Comparison of ENCODE assay signal across 9 cellular contexts in genomic region chr11:126311464-126312291, GRCh38. TPM values are rescaled to one million over a fixed set of nuclear protein-coding genes. Genes with fewer than 3 reads are reported as not detected.
DNase-seq lines count a peak whose midpoint lies in the region; ATAC-seq and TF ChIP-seq lines count a peak whose summit lies in the region.
"Had no signal": no experiment of that assay in that cellular context is flagged by ENCODE, and none has a peak within 500 bp of the region (broad histone marks: within the 10 kb centered on the region; RNA-seq: fewer than 3 reads in every experiment).

No MANE protein-coding gene starts in this region.

- H4K91ac ChIP-seq in mesenchymal stem cell (ENCODE audit: low read length): no peak overlapping the region

- H2AFZ ChIP-seq in mesenchymal stem cell (ENCODE audit: low read depth, low read length) (no peak overlapping the region), PC-9 (no peak overlapping the region)

- H3K36me3 Mint-ChIP-seq in activated naive CD4-positive, alpha-beta T cell treated with anti-CD3 and anti-CD28 coated beads for 36 hours (ENCODE audit: low read depth): peaks cover 34% of the 10 kb centered on the region

- H3K27ac ChIP-seq in mesenchymal stem cell (ENCODE audit: low read length, poor library complexity, severe bottlenecking) (no peak overlapping the region), PC-9 (no peak overlapping the region)

- H3K4me3 Mint-ChIP-seq in activated naive CD4-positive, alpha-beta T cell treated with anti-CD3 and anti-CD28 coated beads for 36 hours: no peak overlapping the region

- H3F3A ChIP-seq in PC-9 (ENCODE audit: insufficient read depth, low read depth): peaks cover 5% of the 10 kb centered on the region; the same call in 1 of the 2 replicates

- peak overlapping the region in 1 of 2 experiments; percentile 47 for H3K23ac ChIP-seq in mesenchymal stem cell (ENCODE audit: low read length in 2 of 2)

- no peak overlapping the region for H3K14ac ChIP-seq in mesenchymal stem cell (ENCODE audit: low read length in 2 of 2)

- CTCF ChIA-PET in activated naive CD4-positive, alpha-beta T cell treated with anti-CD3 and anti-CD28 coated beads for 36 hours (lab: Charles Lee): interaction anchor here (0.7 to 8.3 kb wide), 11 partner anchors 7 to 251 kb away, joined by 3 to 98 read pairs (median 6); partner anchors contain the start of gene ST3GAL4
- CTCF ChIA-PET in PC-9 (lab: Charles Lee): no interaction called here

- H3K9me3 Mint-ChIP-seq in activated naive CD4-positive, alpha-beta T cell treated with anti-CD3 and anti-CD28 coated beads for 36 hours: peaks cover 10% of the 10 kb centered on the region

- no peak overlapping the region for H2BK5ac ChIP-seq in mesenchymal stem cell (ENCODE audit: low read depth, low read length, poor library complexity, severe bottlenecking)

- no peaks in the 10 kb centered on the region for H3K27me3 ChIP-seq in mesenchymal stem cell (ENCODE audit: control insufficient read depth in 1 of 2, insufficient read depth in 1 of 2, low read length in 2 of 2)
- H3K27me3 ChIP-seq in MG63: no peaks in the 10 kb centered on the region
- no peaks in the 10 kb centered on the region for H3K27me3 ChIP-seq in PC-9 (ENCODE audit: insufficient read depth, low read depth)

- H3K4me1 ChIP-seq in mesenchymal stem cell (ENCODE audit: control insufficient read depth, insufficient read depth, low read depth, low read length): peaks cover 4% of the 10 kb centered on the region
- peaks cover 3% of the 10 kb centered on the region; the same call in 1 of the 2 replicates for H3K4me1 ChIP-seq in PC-9 (replicated peaks; ENCODE audit: insufficient read depth)

- no peak overlapping the region for H3K18ac ChIP-seq in mesenchymal stem cell (ENCODE audit: low read depth in 1 of 2, low read length in 2 of 2)

- DNase-seq in mesenchymal stem cell: no peak
- no peak for DNase-seq in MG63
- no peak for DNase-seq in activated naive CD4-positive, alpha-beta T cell treated with anti-CD3 and anti-CD28 coated beads for 36 hours
- no peak for DNase-seq in PC-9
- DNase-seq in AG08396 (ENCODE audit: low spot score): no peak
- DNase-seq: NCI-H526 had no signal

- H4K8ac ChIP-seq in mesenchymal stem cell (ENCODE audit: low read length): no peak overlapping the region

- H3K79me2 ChIP-seq in PC-9 (ENCODE audit: low read depth): no peaks in the 10 kb centered on the region

- no peak overlapping the region for H2BK15ac ChIP-seq in mesenchymal stem cell (ENCODE audit: low read depth, poor library complexity, severe bottlenecking)

- H3K9ac ChIP-seq in mesenchymal stem cell (ENCODE audit: low read length): peak overlapping the region; percentile 4

- H3K4me2 ChIP-seq in mesenchymal stem cell (ENCODE audit: low read length, poor library complexity, severe bottlenecking) (no peak overlapping the region), PC-9 (no peak overlapping the region)

- no peak overlapping the region for H2BK12ac ChIP-seq in mesenchymal stem cell (ENCODE audit: low read length in 2 of 2)

- H3K9me2 ChIP-seq in PC-9 (ENCODE audit: insufficient read depth): no peaks in the 10 kb centered on the region

- no peak overlapping the region for H3K4ac ChIP-seq in mesenchymal stem cell (ENCODE audit: low read depth in 1 of 2, low read length in 2 of 2)

- H3K4me1 Mint-ChIP-seq in activated naive CD4-positive, alpha-beta T cell treated with anti-CD3 and anti-CD28 coated beads for 36 hours (ENCODE audit: low read depth): peaks cover 15% of the 10 kb centered on the region

- H3K36me3 ChIP-seq in mesenchymal stem cell (ENCODE audit: control insufficient read depth in 1 of 2, insufficient read depth in 2 of 2, low read depth in 1 of 2, low read length in 2 of 2) (peaks cover 6 to 14% of the 10 kb centered on the region in 2 experiments), MG63 (peaks cover 35% of the 10 kb centered on the region), PC-9 (ENCODE audit: low read depth) (0 out of 2 replicates have a peak, but pooled peaks cover 8% of the 10 kb centered on the region)

- no peak overlapping the region for H2AK5ac ChIP-seq in mesenchymal stem cell (ENCODE audit: low read length, severe bottlenecking)

- peaks cover 10% of the 10 kb centered on the region for H3K79me1 ChIP-seq in mesenchymal stem cell (replicated peaks; ENCODE audit: low read length, poor library complexity, severe bottlenecking)

- H2BK120ac ChIP-seq in mesenchymal stem cell (ENCODE audit: low read depth, low read length): no peak overlapping the region

- no peak for TF ChIP-seq CTCF in PC-9 (conservative IDR thresholded peaks at IDR 0.05)

- ATAC-seq in GM18519 (IDR thresholded peaks at IDR 0.05; ENCODE audit: low FRiP score, unreplicated experiment) (peak; percentile 87), HG02571 (IDR thresholded peaks at IDR 0.05; ENCODE audit: unreplicated experiment) (peak; percentile 50), HG03575 (IDR thresholded peaks at IDR 0.05; ENCODE audit: extremely low read depth, insufficient number of reproducible peaks, low FRiP score, unreplicated experiment) (peak; percentile 66)

- H3K27ac Mint-ChIP-seq in activated naive CD4-positive, alpha-beta T cell treated with anti-CD3 and anti-CD28 coated beads for 36 hours: no peak overlapping the region

- POLR2A ChIA-PET in PC-9 (lab: Charles Lee; ENCODE audit: unreplicated experiment): no interaction called here

- H3K27me3 Mint-ChIP-seq in activated naive CD4-positive, alpha-beta T cell treated with anti-CD3 and anti-CD28 coated beads for 36 hours (ENCODE audit: low read depth): no peaks in the 10 kb centered on the region

- 98% methylated on average over 11 of the region's 13 CpGs for WGBS in mesenchymal stem cell

- intact Hi-C loops in activated naive CD4-positive, alpha-beta T cell treated with anti-CD3 and anti-CD28 coated beads for 36 hours (cut with micrococcal nuclease): loop anchor here (10.0 kb wide), 1 partner anchor 683 kb away; no protein-coding TSS in a partner anchor
- intact Hi-C loops in PC-9 (cut with micrococcal nuclease; ENCODE audit: unreplicated experiment): loop anchor here (2.0 to 5.0 kb wide), 4 partner anchors 29 to 681 kb away; no protein-coding TSS in a partner anchor

- BruUV-seq in PC-9 (replicated peaks; lab: Mats Ljungman, UMichigan): no TSS peak

- H3K4me3 ChIP-seq in mesenchymal stem cell (ENCODE audit: insufficient read depth in 1 of 2, low read depth in 1 of 2, low read length in 2 of 2): no peak overlapping the region
- no peak overlapping the region for H3K4me3 ChIP-seq in MG63
- no peak overlapping the region for H3K4me3 ChIP-seq in PC-9

- no peaks in the 10 kb centered on the region for H4K20me1 ChIP-seq in PC-9 (ENCODE audit: insufficient read depth)

- H3K9me3 ChIP-seq in mesenchymal stem cell (ENCODE audit: control insufficient read depth, low read length) (no peaks in the 10 kb centered on the region), MG63 (no peaks in the 10 kb centered on the region), PC-9 (ENCODE audit: insufficient read depth, low read depth) (no peaks in the 10 kb centered on the region)

RNA-seq across cellular contexts. Expression of gene DCPS, which starts 7.8 kb away (rescaled TPM):
- polyA plus RNA-seq in mesenchymal stem cell (2013, experiment 1 of 2): 13.0 TPM
- polyA plus RNA-seq in mesenchymal stem cell (2013, experiment 2 of 2): 12.5 TPM
- 27.9 and 31.4 TPM in 2 replicates for total RNA-seq in MG63 (2014; rRNA removed; shearing (Covaris generic); ENCODE audit: low replicate concordance)
- total RNA-seq in activated naive CD4-positive, alpha-beta T cell treated with anti-CD3 and anti-CD28 coated beads for 36 hours: 10 to 100 TPM; 34.9 to 39.5 TPM
- total RNA-seq in PC-9 (2021): 23.8 and 27.2 TPM in 2 replicates

RNA-seq across cellular contexts. Expression of gene TIRAP, which starts 28.8 kb away (rescaled TPM):
- 8.4 TPM for polyA plus RNA-seq in mesenchymal stem cell (2013, experiment 1 of 2)
- 7.2 TPM for polyA plus RNA-seq in mesenchymal stem cell (2013, experiment 2 of 2)
- 2.6 and 3.6 TPM in 2 replicates for total RNA-seq in MG63 (2014; rRNA removed; shearing (Covaris generic); ENCODE audit: low replicate concordance)
- total RNA-seq in activated naive CD4-positive, alpha-beta T cell treated with anti-CD3 and anti-CD28 coated beads for 36 hours: 1 to 10 TPM; 2.7 to 3.5 TPM
- 9.6 and 12.7 TPM in 2 replicates for total RNA-seq in PC-9 (2021)

RNA-seq across cellular contexts. Expression of gene FOXRED1, which starts 42.7 kb away (rescaled TPM):
- 8.0 TPM for polyA plus RNA-seq in mesenchymal stem cell (2013, experiment 1 of 2)
- 7.7 TPM for polyA plus RNA-seq in mesenchymal stem cell (2013, experiment 2 of 2)
- total RNA-seq in MG63 (2014; rRNA removed; shearing (Covaris generic); ENCODE audit: low replicate concordance): 26.8 and 33.2 TPM in 2 replicates
- 10 to 100 TPM; 41.2 to 48.6 TPM for total RNA-seq in activated naive CD4-positive, alpha-beta T cell treated with anti-CD3 and anti-CD28 coated beads for 36 hours
- total RNA-seq in PC-9 (2021): 40.4 and 43.2 TPM in 2 replicates

RNA-seq across cellular contexts. Expression of gene SRPRA, which starts 43.0 kb away (rescaled TPM):
- 68.9 TPM for polyA plus RNA-seq in mesenchymal stem cell (2013, experiment 1 of 2)
- polyA plus RNA-seq in mesenchymal stem cell (2013, experiment 2 of 2): 68.3 TPM
- 88.3 and 102 TPM in 2 replicates for total RNA-seq in MG63 (2014; rRNA removed; shearing (Covaris generic); ENCODE audit: low replicate concordance)
- total RNA-seq in activated naive CD4-positive, alpha-beta T cell treated with anti-CD3 and anti-CD28 coated beads for 36 hours: 100 to 1,000 TPM; 137 to 142 TPM
- total RNA-seq in PC-9 (2021): 53.3 and 57.1 TPM in 2 replicates

RNA-seq across cellular contexts. Expression of gene ST3GAL4, which starts 43.8 kb away (rescaled TPM):
- 11.1 TPM for polyA plus RNA-seq in mesenchymal stem cell (2013, experiment 1 of 2)
- polyA plus RNA-seq in mesenchymal stem cell (2013, experiment 2 of 2): 11.5 TPM
- total RNA-seq in MG63 (2014; rRNA removed; shearing (Covaris generic); ENCODE audit: low replicate concordance): 44.1 and 57.9 TPM in 2 replicates
- total RNA-seq in activated naive CD4-positive, alpha-beta T cell treated with anti-CD3 and anti-CD28 coated beads for 36 hours: 1 to 10 TPM; 7.6 to 8.0 TPM
- 44.1 and 46.2 TPM in 2 replicates for total RNA-seq in PC-9 (2021)
